ENCODE assay signal across 29 cellular contexts in the genomic region with DNA sequence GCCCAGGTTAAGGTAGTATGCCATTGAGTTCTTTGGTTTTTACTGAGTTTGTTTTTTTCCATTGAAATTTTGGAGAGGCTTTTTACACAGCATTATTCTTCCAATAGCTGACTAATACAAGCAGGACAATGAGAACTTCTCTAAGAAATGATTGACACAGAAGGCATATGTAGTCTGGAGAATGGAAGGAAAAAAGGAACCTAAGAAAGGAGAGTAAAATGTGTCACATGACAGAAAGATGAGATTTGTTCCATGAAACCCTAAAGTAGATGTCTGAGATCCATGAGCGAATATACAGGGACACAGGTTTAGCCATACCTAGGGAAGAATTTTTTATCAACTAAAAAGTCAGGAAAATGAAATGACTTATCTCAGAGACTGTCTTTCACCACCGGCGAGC.
"Had no signal": no experiment of that assay in that cellular context is flagged by ENCODE, and none has a peak within 500 bp of the region (broad histone marks: within the 10 kb centered on the region; RNA-seq: fewer than 3 reads in every experiment).

No MANE protein-coding gene starts in this region.

- ATAC-seq: effector memory CD8-positive, alpha-beta T cell; esophagus mucosa; foreskin keratinocyte; gastrocnemius medialis; gastroesophageal sphincter; heart left ventricle; heart right ventricle had no signal

- H3K4me1 ChIP-seq: colonic mucosa, esophagus muscularis mucosa, foreskin keratinocyte, gastrocnemius medialis, gastroesophageal sphincter, heart left ventricle, heart right ventricle had no signal

- H3K27ac Mint-ChIP-seq: dendritic cell treated with granulocyte-macrophage colony-stimulating factor and Interleukin-4, amounts not matched to agents 40 ng/mL and 50 ng/mL, for 4 days; effector memory CD8-positive, alpha-beta T cell; endodermal cell had no signal

- H3K27me3 ChIP-seq: colonic mucosa, esophagus muscularis mucosa, esophagus squamous epithelium, gastrocnemius medialis, gastroesophageal sphincter had no signal

- H3K4me3 ChIP-seq: colonic mucosa, coronary artery, dorsolateral prefrontal cortex, esophagus muscularis mucosa, esophagus squamous epithelium, gastrocnemius medialis, gastroesophageal sphincter, heart left ventricle, heart right ventricle had no signal

- FAIRE-seq: colon, endometrium, endothelial cell of umbilical vein, frontal cortex had no signal

- H3K4me1 Mint-ChIP-seq: endodermal cell had no signal

- DNase-seq: colonic mucosa; cortex of kidney; dermis blood vessel endothelial cell; dorsolateral prefrontal cortex; effector CD4-positive, alpha-beta T cell; effector CD8-positive, alpha-beta T cell; effector memory CD4-positive, alpha-beta T cell; effector memory CD8-positive, alpha-beta T cell; endodermal cell; erythroblast; esophagus squamous epithelium; foreskin fibroblast; foreskin keratinocyte; foreskin melanocyte; gastrocnemius medialis; glutamatergic neuron; head of caudate nucleus; heart left ventricle; heart right ventricle had no signal

- H3K27ac ChIP-seq: colonic mucosa, coronary artery, dorsolateral prefrontal cortex, epithelial cell of prostate, esophagus muscularis mucosa, foreskin keratinocyte, gastrocnemius medialis, gastroesophageal sphincter, heart left ventricle, heart right ventricle had no signal

- H3K4me3 Mint-ChIP-seq: dendritic cell treated with granulocyte-macrophage colony-stimulating factor and Interleukin-4, amounts not matched to agents 40 ng/mL and 50 ng/mL, for 4 days; effector memory CD8-positive, alpha-beta T cell; endodermal cell had no signal

- H3K36me3 ChIP-seq: colonic mucosa, esophagus muscularis mucosa, esophagus squamous epithelium, gastrocnemius medialis, gastroesophageal sphincter, heart left ventricle, heart right ventricle had no signal

- H3K9me3 ChIP-seq: colonic mucosa, esophagus muscularis mucosa, esophagus squamous epithelium, gastrocnemius medialis, gastroesophageal sphincter had no signal

- H3K9me3 Mint-ChIP-seq: effector memory CD8-positive, alpha-beta T cell had no signal
